In genomic region chr20:31605902-31606677, GRCh38 we compare ENCODE assay signal across 8 cellular contexts. TPM values are rescaled to one million over a fixed set of nuclear protein-coding genes. Genes with fewer than 3 reads are reported as not detected.
A peak's percentile ranks its signal among the peaks of the same experiment; 100 is the strongest.
DNase-seq lines count a peak whose midpoint lies in the region; ATAC-seq lines count a peak whose summit lies in the region.

No MANE protein-coding gene starts in this region.

- intact Hi-C loops in Right ventricle myocardium inferior (cut with DNase I) (loop anchor here (2.0 kb wide), 1 partner anchor 33 kb away; no protein-coding TSS in a partner anchor), cardiac septum (cut with DNase I) (no loop called here)

- ATAC-seq in Right ventricle myocardium inferior (no peak), GM21381 (IDR thresholded peaks at IDR 0.05; ENCODE audit: unreplicated experiment) (no peak)
- no peak for ATAC-seq in naive thymus-derived CD8-positive, alpha-beta T cell

- H3K27me3 Mint-ChIP-seq in naive thymus-derived CD8-positive, alpha-beta T cell = peaks cover 9 to 53% (median 23%) of the 10 kb centered on the region in 5 donors

- H3K4me1 Mint-ChIP-seq in naive thymus-derived CD8-positive, alpha-beta T cell = peaks cover 15 to 34% (median 23%) of the 10 kb centered on the region in 4 donors

- POLR2A ChIA-PET in naive thymus-derived CD8-positive, alpha-beta T cell (lab: Charles Lee) = interaction anchor here (0.6 to 2.7 kb wide), 7 partner anchors 20 to 36 kb away, joined by 3 to 25 read pairs (median 5); no protein-coding TSS in a partner anchor

- no peaks in the 10 kb centered on the region for H3K36me3 Mint-ChIP-seq in naive thymus-derived CD8-positive, alpha-beta T cell

- H3K4me3 Mint-ChIP-seq in naive thymus-derived CD8-positive, alpha-beta T cell = peak overlapping the region; percentile 91 to 96 (median 93)

- peak overlapping the region in 5 of 10 donors; percentile 27 to 86 (median 60) for H3K27ac Mint-ChIP-seq in naive thymus-derived CD8-positive, alpha-beta T cell

- DNase-seq in Right ventricle myocardium inferior (ENCODE audit: missing footprints) (peak; percentile 75), cardiac septum (ENCODE audit: low spot score) (no peak), UCSD-AML1 (lab: John Stamatoyannopoulos, UW; ENCODE audit: unreplicated experiment) (peak; percentile 60), epithelial cell of prostate (ENCODE audit: low read depth, low spot score) (no peak), dedifferentiated amniotic fluid mesenchymal stem cell (ENCODE audit: extremely low spot score) (no peak), NCI-H2196 treated with DMSO at 0.1 percent for 48 hours (lab: John Stamatoyannopoulos, UW; ENCODE audit: unreplicated experiment) (no peak)
- DNase-seq in naive thymus-derived CD8-positive, alpha-beta T cell = peak in 3 of 10 donors; percentile 19 to 28 (median 20)

- peaks cover 0 to 2% (median 0%) of the 10 kb centered on the region in 9 donors for H3K9me3 Mint-ChIP-seq in naive thymus-derived CD8-positive, alpha-beta T cell

- peak overlapping the region; percentile 98 for H3K27ac ChIP-seq in epithelial cell of prostate

RNA-seq across cellular contexts. Expression of gene ID1, which starts 1.0 kb away (rescaled TPM):
- 98.9 TPM for total RNA-seq in Right ventricle myocardium inferior
- 163 TPM for total RNA-seq in cardiac septum
- total RNA-seq in naive thymus-derived CD8-positive, alpha-beta T cell = 1 to 10 TPM in 1 of 2 experiments, under 1 TPM in 1; 0.88 to 1.3 TPM
- polyA plus RNA-seq in naive thymus-derived CD8-positive, alpha-beta T cell = under 1 TPM; 0.29 to 0.87 (median 0.51) TPM

RNA-seq across cellular contexts. Expression of gene COX4I2, which starts 31.6 kb away (rescaled TPM):
- total RNA-seq in Right ventricle myocardium inferior = 7.1 TPM
- total RNA-seq in cardiac septum = 11.3 TPM
- not detected for total RNA-seq in naive thymus-derived CD8-positive, alpha-beta T cell
- not detected for polyA plus RNA-seq in naive thymus-derived CD8-positive, alpha-beta T cell

Comparison
In these comparisons a context has a peak if more than half of its experiments do, and no peak if none do; other contexts are left out.
1. DNase-seq: peak in Right ventricle myocardium inferior (single experiment) and UCSD-AML1 (single experiment); none in cardiac septum (single experiment), epithelial cell of prostate (single experiment), dedifferentiated amniotic fluid mesenchymal stem cell (single experiment) and NCI-H2196 treated with DMSO at 0.1 percent for 48 hours (single experiment).
2. RNA of gene ID1, which starts 1.0 kb away (total RNA-seq): 163 TPM in cardiac septum (single experiment) and 98.9 TPM in Right ventricle myocardium inferior (single experiment); 0.88 to 1.3 TPM in naive thymus-derived CD8-positive, alpha-beta T cell; every median in the first group is over 10 times any median in the second.